In the genomic region with DNA sequence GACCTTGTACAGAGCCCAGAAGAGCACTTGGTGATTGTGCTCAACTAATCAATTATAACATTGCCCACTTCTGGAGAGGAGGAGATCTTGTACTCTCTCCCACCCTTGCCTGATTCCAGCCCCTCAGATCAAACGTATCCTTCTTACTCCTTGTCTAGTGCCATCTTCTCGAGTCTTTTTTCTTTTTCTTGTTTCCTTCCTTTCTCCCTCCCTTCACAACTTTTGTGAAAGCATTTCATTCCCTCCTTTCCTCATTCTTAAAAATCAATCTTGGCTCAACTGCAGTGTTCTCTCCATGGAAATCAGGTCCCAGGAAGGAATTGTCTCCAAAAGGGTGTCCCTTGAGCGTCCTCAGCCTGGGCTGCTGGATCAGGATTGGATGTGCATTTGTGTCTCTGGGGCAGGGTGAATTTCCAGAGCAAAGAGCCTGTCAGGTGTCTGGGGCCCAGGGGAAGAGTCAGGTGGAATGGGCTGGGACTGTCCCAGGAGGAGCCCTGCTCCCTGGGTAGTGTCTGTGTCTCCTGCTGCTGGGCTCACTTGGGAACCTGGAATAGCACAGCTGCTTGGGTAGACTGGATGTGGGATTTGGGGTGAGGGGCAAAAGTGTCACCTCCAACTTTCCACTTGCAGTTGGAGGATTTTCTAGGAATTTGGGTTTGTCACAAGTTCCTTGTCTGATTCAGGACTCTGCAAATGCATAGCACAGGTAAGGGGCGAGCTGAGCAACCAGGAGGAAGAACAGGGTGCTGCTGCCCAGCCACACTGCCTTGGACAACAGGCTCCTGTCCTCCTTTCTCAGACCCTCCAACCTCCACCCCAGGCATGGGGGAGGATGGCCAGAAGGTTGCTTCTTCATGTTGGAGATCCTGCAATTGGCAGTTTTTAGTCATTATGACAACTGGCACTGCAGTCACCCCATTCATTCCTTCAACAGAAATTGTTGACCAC, we compare ENCODE assay signal across 12 cellular contexts. TPM values are rescaled to one million over a fixed set of nuclear protein-coding genes. Genes with fewer than 3 reads are reported as not detected.
A peak's percentile ranks its signal among the peaks of the same experiment; 100 is the strongest.
DNase-seq lines count a peak whose midpoint lies in the region; ATAC-seq and TF ChIP-seq lines count a peak whose summit lies in the region.
"Had no signal": no experiment of that assay in that cellular context is flagged by ENCODE, and none has a peak within 500 bp of the region (broad histone marks: within the 10 kb centered on the region; RNA-seq: fewer than 3 reads in every experiment).

No MANE protein-coding gene starts in this region.

- POLR2A ChIA-PET in naive thymus-derived CD4-positive, alpha-beta T cell (lab: Charles Lee) = no interaction called here
- POLR2A ChIA-PET in GM10248 (lab: Yijun Ruan, JAX) (no interaction called here), HEK293T (lab: Yijun Ruan, JAX) (no interaction called here)

- H3K4me1 ChIP-seq in endodermal cell (ENCODE audit: control insufficient read depth, insufficient read depth, low read length) (peaks cover 37% of the 10 kb centered on the region), upper lobe of left lung (peaks cover 51 to 73% (median 67%) of the 10 kb centered on the region in 4 donors)
- H3K4me1 ChIP-seq in naive thymus-derived CD4-positive, alpha-beta T cell (ENCODE audit: control insufficient read depth in 2 of 2, insufficient read depth in 2 of 2, low read length in 2 of 2) = peaks cover 0 to 4% of the 10 kb centered on the region in 2 donors

- no peak for DNase-seq in activated T-cell treated with anti-CD3 and anti-CD28 coated beads, Interleukin-2, amount 50 U/mL, for 4 hours
- DNase-seq in activated T-cell treated with anti-CD3 and anti-CD28 coated beads, Interleukin-2, amount 50 U/mL, for 48 hours = no peak
- peak; percentile 57 for DNase-seq in endodermal cell
- no peak for DNase-seq in naive thymus-derived CD4-positive, alpha-beta T cell
- DNase-seq in upper lobe of left lung = no peak
- no peak for DNase-seq in GM10248 (ENCODE audit: extremely low spot score)
- no peak for DNase-seq in HEK293T (ENCODE audit: extremely low spot score)
- DNase-seq: activated CD8-positive, alpha-beta memory T cell treated with anti-CD3 and anti-CD28 coated beads, Interleukin-2, amount 50 U/mL, for 4 hours; cerebellar nuclear complex; T-helper 1 cell had no signal

- intact Hi-C loops in naive thymus-derived CD4-positive, alpha-beta T cell (cut with micrococcal nuclease) = no loop called here

- ATAC-seq in activated T-cell treated with anti-CD3 and anti-CD28 coated beads, Interleukin-2, amount 50 U/mL, for 4 hours = no peak
- ATAC-seq in naive thymus-derived CD4-positive, alpha-beta T cell = no peak
- no peak for ATAC-seq in upper lobe of left lung (ENCODE audit: low FRiP score in 2 of 2)
- no peak for ATAC-seq in GM18867 (IDR thresholded peaks at IDR 0.05; ENCODE audit: unreplicated experiment)
- ATAC-seq: A549 had no signal

- TF ChIP-seq CTCF in endodermal cell (conservative IDR thresholded peaks at IDR 0.05) (no peak), upper lobe of left lung (IDR thresholded peaks at IDR 0.05) (no peak), GM10248 (IDR thresholded peaks at IDR 0.05; ENCODE audit: control extremely low read depth, extremely low read depth, low read depth, missing control alignments) (no peak)

- no peaks in the 10 kb centered on the region for H3K36me3 Mint-ChIP-seq in activated T-cell treated with anti-CD3 and anti-CD28 coated beads, Interleukin-2, amount 50 U/mL, for 4 hours (ENCODE audit: insufficient read depth)
- H3K36me3 Mint-ChIP-seq in endodermal cell (ENCODE audit: low read depth) = peaks cover 4% of the 10 kb centered on the region
- peaks cover 0 to 2% (median 0%) of the 10 kb centered on the region in 5 donors for H3K36me3 Mint-ChIP-seq in naive thymus-derived CD4-positive, alpha-beta T cell

- H3K27ac Mint-ChIP-seq in endodermal cell = no peak overlapping the region
- H3K27ac Mint-ChIP-seq in naive thymus-derived CD4-positive, alpha-beta T cell = no peak overlapping the region

- H3K27me3 ChIP-seq in endodermal cell (ENCODE audit: control insufficient read depth, insufficient read depth, low read length, poor library complexity, severe bottlenecking) (no peaks in the 10 kb centered on the region), upper lobe of left lung (peaks cover 0 to 7% (median 0%) of the 10 kb centered on the region in 4 donors)
- peaks cover 0 to 5% of the 10 kb centered on the region in 2 donors for H3K27me3 ChIP-seq in naive thymus-derived CD4-positive, alpha-beta T cell (ENCODE audit: control insufficient read depth in 2 of 2, insufficient read depth in 2 of 2, low read length in 2 of 2)

- H3K36me3 ChIP-seq in endodermal cell (ENCODE audit: control insufficient read depth, insufficient read depth, low read length) (no peaks in the 10 kb centered on the region), upper lobe of left lung (no peaks in the 10 kb centered on the region)
- H3K36me3 ChIP-seq in naive thymus-derived CD4-positive, alpha-beta T cell (ENCODE audit: control insufficient read depth in 2 of 3, insufficient read depth in 3 of 3, low read length in 3 of 3) = no peaks in the 10 kb centered on the region

- 79% methylated on average over 3 to 4 of the region's 4 CpGs for WGBS in endodermal cell (ENCODE audit: insufficient coverage in 1 of 2, insufficient read length in 1 of 2), 2 experiments
- 38 to 65% methylated on average over 3 to 4 of the region's 4 CpGs for WGBS in upper lobe of left lung, 2 donors

- H3K9me3 ChIP-seq in endodermal cell (ENCODE audit: control insufficient read depth, low read length) = no peaks in the 10 kb centered on the region
- no peaks in the 10 kb centered on the region for H3K9me3 ChIP-seq in naive thymus-derived CD4-positive, alpha-beta T cell (ENCODE audit: control insufficient read depth in 2 of 3, low read length in 3 of 3)
- H3K9me3 ChIP-seq in upper lobe of left lung = no peaks in the 10 kb centered on the region
- H3K9me3 ChIP-seq: A549 had no signal

- H3K9me3 Mint-ChIP-seq in activated T-cell treated with anti-CD3 and anti-CD28 coated beads, Interleukin-2, amount 50 U/mL, for 4 hours = no peaks in the 10 kb centered on the region
- H3K9me3 Mint-ChIP-seq in endodermal cell = no peaks in the 10 kb centered on the region
- peaks cover 0 to 3% (median 0%) of the 10 kb centered on the region in 11 donors for H3K9me3 Mint-ChIP-seq in naive thymus-derived CD4-positive, alpha-beta T cell

- CTCF ChIA-PET in naive thymus-derived CD4-positive, alpha-beta T cell (lab: Charles Lee) = no interaction called here
- CTCF ChIA-PET in GM10248 (lab: Yijun Ruan, JAX) (no interaction called here), HEK293T (lab: Yijun Ruan, JAX) (interaction anchor here (0.6 to 0.7 kb wide), 3 partner anchors 204 to 588 kb away, joined by 3 read pairs; no protein-coding TSS in a partner anchor)

- no peak overlapping the region for H3K9ac ChIP-seq in endodermal cell (ENCODE audit: extremely low read depth, low read length, poor library complexity, severe bottlenecking)

- H3K4me3 ChIP-seq in endodermal cell (ENCODE audit: low read length) (peak overlapping the region; percentile 92), upper lobe of left lung (peak overlapping the region; percentile 71 to 78 (median 76))
- no peak overlapping the region for H3K4me3 ChIP-seq in naive thymus-derived CD4-positive, alpha-beta T cell (ENCODE audit: low read length)
- H3K4me3 ChIP-seq: A549 had no signal

- peaks cover 59% of the 10 kb centered on the region for H3K27me3 Mint-ChIP-seq in activated T-cell treated with anti-CD3 and anti-CD28 coated beads, Interleukin-2, amount 50 U/mL, for 4 hours (ENCODE audit: low read depth)
- H3K27me3 Mint-ChIP-seq in endodermal cell (ENCODE audit: insufficient read depth) = peaks cover 2% of the 10 kb centered on the region
- H3K27me3 Mint-ChIP-seq in naive thymus-derived CD4-positive, alpha-beta T cell = peaks cover 36 to 73% (median 47%) of the 10 kb centered on the region in 5 donors

- TF ChIP-seq POLR2A in upper lobe of left lung (IDR thresholded peaks at IDR 0.05) = no peak

- H3K4me3 Mint-ChIP-seq in activated T-cell treated with anti-CD3 and anti-CD28 coated beads, Interleukin-2, amount 50 U/mL, for 4 hours = peak overlapping the region; percentile 0
- peak overlapping the region; percentile 98 for H3K4me3 Mint-ChIP-seq in endodermal cell
- H3K4me3 Mint-ChIP-seq in naive thymus-derived CD4-positive, alpha-beta T cell = peak overlapping the region in 8 of 10 donors; percentile 25 to 84 (median 56)

- TF ChIP-seq EP300 in upper lobe of left lung (IDR thresholded peaks at IDR 0.05) = no peak

- H3K4me1 Mint-ChIP-seq in activated T-cell treated with anti-CD3 and anti-CD28 coated beads, Interleukin-2, amount 50 U/mL, for 4 hours (ENCODE audit: low read depth) = peaks cover 20% of the 10 kb centered on the region
- H3K4me1 Mint-ChIP-seq in endodermal cell = peaks cover 46% of the 10 kb centered on the region
- H3K4me1 Mint-ChIP-seq in naive thymus-derived CD4-positive, alpha-beta T cell = peaks cover 0 to 28% (median 22%) of the 10 kb centered on the region in 7 donors

- H3K27ac ChIP-seq in endodermal cell (ENCODE audit: low read depth, low read length) = no peak overlapping the region
- H3K27ac ChIP-seq in naive thymus-derived CD4-positive, alpha-beta T cell (ENCODE audit: low read depth, low read length) = no peak overlapping the region
- H3K27ac ChIP-seq in upper lobe of left lung = peak overlapping the region; percentile 85 to 92 (median 92)

TF ChIP-seq in HEK293T, 16 proteins besides CTCF, POLR2A, EP300 and RAD21:
- TF ChIP-seq FOXM1 (IDR thresholded peaks at IDR 0.05; ENCODE audit: borderline replicate concordance) (no peak), BHLHE40 (IDR thresholded peaks at IDR 0.05; ENCODE audit: borderline replicate concordance) (no peak), HDGF (IDR thresholded peaks at IDR 0.05; ENCODE audit: borderline replicate concordance) (no peak)

RNA-seq across cellular contexts. Expression of gene SOX13, which starts 3.2 kb away (rescaled TPM):
- total RNA-seq in activated T-cell treated with anti-CD3 and anti-CD28 coated beads, Interleukin-2, amount 50 U/mL, for 4 hours = 1 to 10 TPM in 2 of 3 donors, under 1 TPM in 1; 0.33 to 1.4 (median 1.0) TPM
- total RNA-seq in endodermal cell (10 to 100 TPM; 75.3 to 85.3 TPM), upper lobe of left lung (10 to 100 TPM; 33.8 to 76.5 (median 63.9) TPM)
- 70.6 TPM for polyA plus RNA-seq in endodermal cell (2013, experiment 1 of 2)
- polyA plus RNA-seq in endodermal cell (2013, experiment 2 of 2) = 61.4 TPM
- total RNA-seq in naive thymus-derived CD4-positive, alpha-beta T cell = 10 to 100 TPM in 1 of 5 experiments, 1 to 10 TPM in 1, under 1 TPM in 3; 0.24 to 10.1 (median 0.85) TPM
- not detected for polyA plus RNA-seq in naive thymus-derived CD4-positive, alpha-beta T cell

Comparison
In these comparisons a context has a peak if more than half of its experiments do, and no peak if none do; other contexts are left out.
1. H3K4me3 Mint-ChIP-seq: peak in every context shown above with its lines; median percentile 98 in endodermal cell; 56 in naive thymus-derived CD4-positive, alpha-beta T cell; 0 in activated T-cell treated with anti-CD3 and anti-CD28 coated beads, Interleukin-2, amount 50 U/mL, for 4 hours.
2. H3K27ac ChIP-seq: peak in upper lobe of left lung (4 of 4); none in endodermal cell (single experiment) and naive thymus-derived CD4-positive, alpha-beta T cell (single experiment).